ENCODE assay signal across 14 cellular contexts in genomic region chr2:239673641-239674040, GRCh38.
DNase-seq lines count a peak whose midpoint lies in the region; ATAC-seq and TF ChIP-seq lines count a peak whose summit lies in the region.
"Had no signal": no experiment of that assay in that cellular context is flagged by ENCODE, and none has a peak within 500 bp of the region (broad histone marks: within the 10 kb centered on the region; RNA-seq: fewer than 3 reads in every experiment).

No MANE protein-coding gene starts in this region.

- H3K27ac ChIP-seq in left ventricle myocardium inferior (replicated peaks) (no peak overlapping the region), HEK293 (ENCODE audit: extremely low read depth, low read depth, low read length) (no peak overlapping the region), testis (no peak overlapping the region)

- H3K9me3 ChIP-seq in left ventricle myocardium inferior (replicated peaks) (no peaks in the 10 kb centered on the region), HEK293 (ENCODE audit: control insufficient read depth, insufficient read depth, low read depth, low read length) (no peaks in the 10 kb centered on the region), testis (no peaks in the 10 kb centered on the region)

- H3K36me3 ChIP-seq in left ventricle myocardium inferior (no peaks in the 10 kb centered on the region), HEK293 (ENCODE audit: control insufficient read depth in 2 of 2, insufficient read depth in 1 of 2, low read length in 2 of 2) (no peaks in the 10 kb centered on the region), testis (ENCODE audit: low read depth, missing control alignments) (no peaks in the 10 kb centered on the region)

- POLR2A ChIA-PET in HEK293 (lab: Yijun Ruan, JAX) = no interaction called here

- ATAC-seq in Right ventricle myocardium superior (ENCODE audit: poor library complexity) = no peak
- ATAC-seq: GM12878 had no signal

- no peak overlapping the region for H3K4me3 ChIP-seq in left ventricle myocardium inferior
- H3K4me3 ChIP-seq in HEK293 (ENCODE audit: low read depth, low read length) = no peak overlapping the region
- no peak overlapping the region for H3K4me3 ChIP-seq in testis
- H3K4me3 ChIP-seq: GM12878 had no signal

- H3K4me1 ChIP-seq in left ventricle myocardium inferior (no peaks in the 10 kb centered on the region), HEK293 (ENCODE audit: control insufficient read depth, insufficient read depth, low read length) (no peaks in the 10 kb centered on the region), testis (no peaks in the 10 kb centered on the region)

- H3K27me3 ChIP-seq in left ventricle myocardium inferior (ENCODE audit: low read depth) (peaks cover 37% of the 10 kb centered on the region), testis (no peaks in the 10 kb centered on the region)

- TF ChIP-seq CTCF in left ventricle myocardium inferior (IDR thresholded peaks at IDR 0.05; ENCODE audit: borderline replicate concordance) (no peak), HEK293 (tag by site-specific recombination; IDR thresholded peaks at IDR 0.05) (no peak), testis (IDR thresholded peaks at IDR 0.05) (no peak)

- CTCF ChIA-PET in HEK293 (lab: Yijun Ruan, JAX) = interaction anchor here (0.7 to 0.9 kb wide), 2 partner anchors 15 to 20 kb away, joined by 3 read pairs; no protein-coding TSS in a partner anchor

- DNase-seq in Right ventricle myocardium superior = peak; percentile 10
- DNase-seq in left ventricle myocardium inferior = no peak
- DNase-seq in mesenteric fat pad (ENCODE audit: low spot score) = peak; percentile 81
- DNase-seq in testis = peak; percentile 10
- DNase-seq in glomerular visceral epithelial cell (ENCODE audit: extremely low spot score) = no peak
- no peak for DNase-seq in activated CD4-positive, CD25-positive, alpha-beta regulatory T cell treated with anti-CD3 and anti-CD28 coated beads, Interleukin-2, amount 50 U/mL, for 72 hours
- DNase-seq in stimulated activated naive CD4-positive, alpha-beta T cell (lab: John Stamatoyannopoulos, UW) = no peak
- DNase-seq: ACHN; C1 segment of cervical spinal cord; CD4-positive, alpha-beta T cell; DMS79; HCEC 1CT had no signal

- intact Hi-C loops in Right ventricle myocardium superior (cut with DNase I) = no loop called here
- intact Hi-C loops in left ventricle myocardium inferior (cut with micrococcal nuclease) = no loop called here
- intact Hi-C loops in testis (cut with DNase I; ENCODE audit: low total_unique reads) = no loop called here

- no peak for TF ChIP-seq POLR2A in testis (IDR thresholded peaks at IDR 0.05)

- 90 to 91% methylated on average over 10 of the region's 10 CpGs for WGBS in testis, 2 donors

TF ChIP-seq in HEK293, 187 proteins besides CTCF, POLR2A, EP300 and RAD21:
- no peak for TF ChIP-seq PRDM2 (tag by site-specific recombination; IDR thresholded peaks at IDR 0.05; ENCODE audit: borderline replicate concordance)
- TF ChIP-seq ZBTB48 (tag by site-specific recombination; IDR thresholded peaks at IDR 0.05) = no peak
- peak; percentile 47 for TF ChIP-seq EGR2 (tag by site-specific recombination; IDR thresholded peaks at IDR 0.05; ENCODE audit: low read depth)
TF ChIP-seq in HEK293: peak in this region for 1.

Comparison
In these comparisons a context has a peak if more than half of its experiments do, and no peak if none do; other contexts are left out.
1. DNase-seq: peak in Right ventricle myocardium superior (single experiment), mesenteric fat pad (single experiment) and testis (single experiment); none in left ventricle myocardium inferior (single experiment), glomerular visceral epithelial cell (single experiment), activated CD4-positive, CD25-positive, alpha-beta regulatory T cell treated with anti-CD3 and anti-CD28 coated beads, Interleukin-2, amount 50 U/mL, for 72 hours (single experiment) and stimulated activated naive CD4-positive, alpha-beta T cell (0 of 6).